ENCODE assay signal across 11 cellular contexts in genomic region chr2:204550738-204551137, GRCh38. TPM values are rescaled to one million over a fixed set of nuclear protein-coding genes. Genes with fewer than 3 reads are reported as not detected.
DNase-seq lines count a peak whose midpoint lies in the region; ATAC-seq and TF ChIP-seq lines count a peak whose summit lies in the region.
"Had no signal": no experiment of that assay in that cellular context is flagged by ENCODE, and none has a peak within 500 bp of the region (broad histone marks: within the 10 kb centered on the region; RNA-seq: fewer than 3 reads in every experiment).

No MANE protein-coding gene starts in this region.

- H3K4me1 ChIP-seq in mammary epithelial cell (ENCODE audit: insufficient read depth, low read length) (peaks cover 7% of the 10 kb centered on the region), tibial artery (peaks cover 0 to 44% (median 9%) of the 10 kb centered on the region in 4 donors)

- H3K36me3 ChIP-seq in mammary epithelial cell (ENCODE audit: insufficient read depth, low read length) (no peaks in the 10 kb centered on the region), tibial artery (no peaks in the 10 kb centered on the region)
- H3K36me3 ChIP-seq: upper lobe of right lung had no signal

- TF ChIP-seq CTCF in mammary epithelial cell (conservative IDR thresholded peaks at IDR 0.05 in 1 of 2, IDR thresholded peaks at IDR 0.05 in 1 of 2; ENCODE audit: extremely low read depth in 1 of 2, insufficient read depth in 1 of 2, low read depth in 1 of 2, low read length in 2 of 2) (no peak), tibial artery (IDR thresholded peaks at IDR 0.05) (no peak), GM13976 (IDR thresholded peaks at IDR 0.05; ENCODE audit: borderline replicate concordance, control extremely low read depth, extremely low read depth, insufficient read depth, missing control alignments) (no peak)

- no peaks in the 10 kb centered on the region for H3K79me2 ChIP-seq in mammary epithelial cell (ENCODE audit: insufficient read depth, low read length)

- no peaks in the 10 kb centered on the region for H3K9me3 ChIP-seq in mammary epithelial cell (replicated peaks; ENCODE audit: insufficient read depth, low read length)
- no peaks in the 10 kb centered on the region for H3K9me3 ChIP-seq in tibial artery

- CTCF ChIA-PET in mammary epithelial cell (lab: Charles Lee; ENCODE audit: low non-redundant PET) = interaction anchor here (0.6 kb wide), 1 partner anchor 35 kb away, joined by 3 read pairs; no protein-coding TSS in a partner anchor

- no peaks in the 10 kb centered on the region for H3K27me3 ChIP-seq in mammary epithelial cell (ENCODE audit: insufficient read depth, low read length)
- H3K27me3 ChIP-seq in tibial artery = no peaks in the 10 kb centered on the region
- H3K27me3 ChIP-seq: upper lobe of right lung had no signal

- no peak overlapping the region for H3K9ac ChIP-seq in mammary epithelial cell (ENCODE audit: insufficient read depth, low read length)

- H3K27ac ChIP-seq in mammary epithelial cell (ENCODE audit: insufficient read depth, low read depth, low read length) (no peak overlapping the region), tibial artery (peak overlapping the region; percentile 39 to 61)
- H3K27ac ChIP-seq: upper lobe of right lung had no signal

- H4K20me1 ChIP-seq in mammary epithelial cell (ENCODE audit: insufficient read depth, low read length) = no peaks in the 10 kb centered on the region

- no peak for ATAC-seq in GM19023 (IDR thresholded peaks at IDR 0.05; ENCODE audit: unreplicated experiment)
- ATAC-seq: upper lobe of right lung had no signal

- in situ Hi-C loops in mammary epithelial cell (cut with MboI; ENCODE audit: low sequenced_read_pairs in 2 of 2) = no loop called here
- in situ Hi-C loops in GM13976 (cut with MboI; ENCODE audit: low sequenced_read_pairs, unreplicated experiment) = no loop called here

- WGBS in mammary epithelial cell (ENCODE audit: low coverage, missing lambda C conversion rate) = 21% methylated on average over 2 of the region's 2 CpGs

- dilution Hi-C loops in mammary epithelial cell (cut with HindIII; ENCODE audit: low sequenced_read_pairs) = no loop called here

- H2AFZ ChIP-seq in mammary epithelial cell (ENCODE audit: low read depth, low read length) = peak overlapping the region; percentile 35

- DNase-seq in HCEC 1CT (peak; percentile 78), mammary epithelial cell (peak; percentile 26), kidney tubule cell (ENCODE audit: low spot score) (peak; percentile 68), tibial artery (no peak), NCI-H526 (lab: John Stamatoyannopoulos, UW) (no peak), GM13976 (ENCODE audit: low spot score) (no peak)
- DNase-seq: GDM1, NCI-H146, nucleus accumbens, upper lobe of right lung had no signal

- H3K4me2 ChIP-seq in mammary epithelial cell (ENCODE audit: insufficient read depth, low read depth, low read length) = peak overlapping the region; percentile 1

- H3K4me3 ChIP-seq in mammary epithelial cell (replicated peaks in 1 of 3; ENCODE audit: insufficient read depth in 1 of 3, low read depth in 2 of 3, low read length in 3 of 3) (no peak overlapping the region), tibial artery (peak overlapping the region in 1 of 2 donors; percentile 4)
- H3K4me3 ChIP-seq: upper lobe of right lung had no signal

- BruUV-seq in mammary epithelial cell (replicated peaks; lab: Mats Ljungman, UMichigan) = no TSS peak

- intact Hi-C loops in mammary epithelial cell (cut with micrococcal nuclease) = no loop called here
- intact Hi-C loops in tibial artery (cut with DNase I; ENCODE audit: low total_unique reads) = no loop called here

RNA-seq across cellular contexts. Expression of gene PARD3B, which starts 5.5 kb away (rescaled TPM):
- total RNA-seq in mammary epithelial cell = 1 to 10 TPM; 4.1 to 6.5 TPM
- polyA plus RNA-seq in mammary epithelial cell = 0.19 TPM
- polyA minus RNA-seq in mammary epithelial cell = not detected

Comparison
In these comparisons a context has a peak if more than half of its experiments do, and no peak if none do; other contexts are left out.
1. DNase-seq: peak in HCEC 1CT (single experiment), mammary epithelial cell (single experiment) and kidney tubule cell (single experiment); none in tibial artery (0 of 2), NCI-H526 (0 of 2) and GM13976 (single experiment).